23 cellular contexts compared by ENCODE assay signal in the genomic region with DNA sequence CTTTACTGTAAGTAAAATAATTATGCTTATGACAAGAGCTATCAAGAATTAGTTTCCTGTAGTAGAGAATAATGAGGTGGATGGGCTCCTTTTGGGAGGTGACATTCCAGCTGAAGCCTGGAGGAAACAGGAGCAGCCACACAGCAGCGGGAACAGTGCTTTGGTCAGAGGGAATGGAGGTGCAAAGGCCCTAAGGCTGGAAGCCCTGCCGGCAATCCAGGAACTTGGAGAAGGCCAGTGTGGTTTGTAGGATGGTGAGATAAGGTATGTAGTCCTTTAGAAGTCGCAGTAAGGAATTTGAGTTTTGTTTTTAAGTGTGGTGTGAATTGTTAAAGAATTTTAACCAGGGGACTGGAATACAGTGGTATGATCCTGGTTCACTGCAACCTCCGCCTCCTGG. TPM values are rescaled to one million over a fixed set of nuclear protein-coding genes. Genes with fewer than 3 reads are reported as not detected.
DNase-seq lines count a peak whose midpoint lies in the region; ATAC-seq and TF ChIP-seq lines count a peak whose summit lies in the region.
"Had no signal": no experiment of that assay in that cellular context is flagged by ENCODE, and none has a peak within 500 bp of the region (broad histone marks: within the 10 kb centered on the region; RNA-seq: fewer than 3 reads in every experiment).

No MANE protein-coding gene starts in this region.

- peaks cover 11% of the 10 kb centered on the region for H4K20me1 ChIP-seq in neural progenitor cell (ENCODE audit: low read depth)

- intact Hi-C loops in activated CD4-positive, alpha-beta T cell treated with anti-CD3 and anti-CD28 coated beads, Interleukin-2, amount 10 ng/mL, durations not matched to agents 24 days and 14 days (cut with micrococcal nuclease): no loop called here

- H3K4me3 ChIP-seq in GM12865 (ENCODE audit: low read depth, low read length) (peak overlapping the region; percentile 86), neural progenitor cell (no peak overlapping the region)
- H3K4me3 ChIP-seq: cardiac muscle cell, GM23338 had no signal

- no peak overlapping the region for H3K27ac ChIP-seq in neural progenitor cell
- H3K27ac ChIP-seq: cardiac muscle cell, epithelial cell of prostate had no signal

- no peak overlapping the region for H3K4me3 Mint-ChIP-seq in activated CD4-positive, alpha-beta T cell treated with anti-CD3 and anti-CD28 coated beads, Interleukin-2, amount 10 ng/mL, durations not matched to agents 7 days and 5 days
- no peak overlapping the region for H3K4me3 Mint-ChIP-seq in activated CD4-positive, alpha-beta T cell treated with anti-CD3 and anti-CD28 coated beads, Interleukin-2, amount 10 ng/mL, durations not matched to agents 24 days and 14 days
- peak overlapping the region; percentile 82 for H3K4me3 Mint-ChIP-seq in activated T-helper 17 cell treated with anti-CD3 and anti-CD28 coated beads, Interleukin-2, amount 50 U/mL, for 72 hours
- H3K4me3 Mint-ChIP-seq in neural progenitor cell: no peak overlapping the region
- H3K4me3 Mint-ChIP-seq: GM23338 had no signal

- H3K9me3 Mint-ChIP-seq in activated CD4-positive, alpha-beta T cell treated with anti-CD3 and anti-CD28 coated beads, Interleukin-2, amount 10 ng/mL, durations not matched to agents 7 days and 5 days: no peaks in the 10 kb centered on the region
- H3K9me3 Mint-ChIP-seq in activated CD4-positive, alpha-beta T cell treated with anti-CD3 and anti-CD28 coated beads, Interleukin-2, amount 10 ng/mL, durations not matched to agents 24 days and 14 days: no peaks in the 10 kb centered on the region
- peaks cover 3% of the 10 kb centered on the region for H3K9me3 Mint-ChIP-seq in activated T-helper 17 cell treated with anti-CD3 and anti-CD28 coated beads, Interleukin-2, amount 50 U/mL, for 72 hours
- H3K9me3 Mint-ChIP-seq in neural progenitor cell: no peaks in the 10 kb centered on the region
- H3K9me3 Mint-ChIP-seq: GM23338 had no signal

- no peak overlapping the region for H3K4me2 ChIP-seq in neural progenitor cell
- H3K4me2 ChIP-seq: GM23338 had no signal

- peaks cover 78% of the 10 kb centered on the region for H3K4me1 Mint-ChIP-seq in activated CD4-positive, alpha-beta T cell treated with anti-CD3 and anti-CD28 coated beads, Interleukin-2, amount 10 ng/mL, durations not matched to agents 7 days and 5 days
- H3K4me1 Mint-ChIP-seq in activated CD4-positive, alpha-beta T cell treated with anti-CD3 and anti-CD28 coated beads, Interleukin-2, amount 10 ng/mL, durations not matched to agents 24 days and 14 days: peaks cover 70% of the 10 kb centered on the region
- peaks cover 64% of the 10 kb centered on the region for H3K4me1 Mint-ChIP-seq in activated T-helper 17 cell treated with anti-CD3 and anti-CD28 coated beads, Interleukin-2, amount 50 U/mL, for 72 hours
- peaks cover 2% of the 10 kb centered on the region for H3K4me1 Mint-ChIP-seq in neural progenitor cell

- no peaks in the 10 kb centered on the region for H3F3A ChIP-seq in neural progenitor cell (ENCODE audit: low read depth)

- H2AFZ ChIP-seq in neural progenitor cell (replicated peaks): no peak overlapping the region
- H2AFZ ChIP-seq: GM23338 had no signal

- CTCF ChIA-PET in activated CD4-positive, alpha-beta T cell treated with anti-CD3 and anti-CD28 coated beads, Interleukin-2, amount 10 ng/mL, durations not matched to agents 7 days and 5 days (lab: Charles Lee): interaction anchor here (1.1 to 1.5 kb wide), 4 partner anchors 9 to 160 kb away, joined by 3 to 4 read pairs (median 3); no protein-coding TSS in a partner anchor

- H3K9ac ChIP-seq in neural progenitor cell: no peak overlapping the region

- H3K27ac Mint-ChIP-seq in activated CD4-positive, alpha-beta T cell treated with anti-CD3 and anti-CD28 coated beads, Interleukin-2, amount 10 ng/mL, durations not matched to agents 7 days and 5 days: peak overlapping the region; percentile 6
- no peak overlapping the region for H3K27ac Mint-ChIP-seq in activated CD4-positive, alpha-beta T cell treated with anti-CD3 and anti-CD28 coated beads, Interleukin-2, amount 10 ng/mL, durations not matched to agents 24 days and 14 days
- no peak overlapping the region for H3K27ac Mint-ChIP-seq in activated T-helper 17 cell treated with anti-CD3 and anti-CD28 coated beads, Interleukin-2, amount 50 U/mL, for 72 hours
- peak overlapping the region; percentile 38 for H3K27ac Mint-ChIP-seq in neural progenitor cell
- H3K27ac Mint-ChIP-seq: GM23338 had no signal

- TF ChIP-seq CTCF in GM12865 (IDR thresholded peaks at IDR 0.05; ENCODE audit: insufficient read depth, low read depth, low read length, missing control alignments): no peak
- TF ChIP-seq CTCF in neural progenitor cell (IDR thresholded peaks at IDR 0.05): no peak

- H3K9me3 ChIP-seq in neural progenitor cell (ENCODE audit: low read depth): no peaks in the 10 kb centered on the region

- H3K27me3 Mint-ChIP-seq in activated CD4-positive, alpha-beta T cell treated with anti-CD3 and anti-CD28 coated beads, Interleukin-2, amount 10 ng/mL, durations not matched to agents 7 days and 5 days: no peaks in the 10 kb centered on the region
- no peaks in the 10 kb centered on the region for H3K27me3 Mint-ChIP-seq in activated CD4-positive, alpha-beta T cell treated with anti-CD3 and anti-CD28 coated beads, Interleukin-2, amount 10 ng/mL, durations not matched to agents 24 days and 14 days
- no peaks in the 10 kb centered on the region for H3K27me3 Mint-ChIP-seq in activated T-helper 17 cell treated with anti-CD3 and anti-CD28 coated beads, Interleukin-2, amount 50 U/mL, for 72 hours
- peaks cover 2% of the 10 kb centered on the region for H3K27me3 Mint-ChIP-seq in neural progenitor cell (ENCODE audit: insufficient read depth, low read depth)

- H3K4me1 ChIP-seq in neural progenitor cell: no peaks in the 10 kb centered on the region

- no peak for ATAC-seq in activated T-helper 17 cell treated with anti-CD3 and anti-CD28 coated beads, Interleukin-2, amount 50 U/mL, for 72 hours (replicated peaks)
- ATAC-seq in GM18909 (IDR thresholded peaks at IDR 0.05; ENCODE audit: poor library complexity, unreplicated experiment): no peak
- ATAC-seq: GM23338, right cardiac atrium, Right ventricle myocardium inferior had no signal

- no peaks in the 10 kb centered on the region for H3K36me3 ChIP-seq in neural progenitor cell
- H3K36me3 ChIP-seq: cardiac muscle cell had no signal

- no peaks in the 10 kb centered on the region for H3K27me3 ChIP-seq in neural progenitor cell
- H3K27me3 ChIP-seq: cardiac muscle cell had no signal

- peaks cover 69% of the 10 kb centered on the region for H3K36me3 Mint-ChIP-seq in activated CD4-positive, alpha-beta T cell treated with anti-CD3 and anti-CD28 coated beads, Interleukin-2, amount 10 ng/mL, durations not matched to agents 7 days and 5 days (ENCODE audit: low read depth)
- H3K36me3 Mint-ChIP-seq in activated CD4-positive, alpha-beta T cell treated with anti-CD3 and anti-CD28 coated beads, Interleukin-2, amount 10 ng/mL, durations not matched to agents 24 days and 14 days (ENCODE audit: low read depth): peaks cover 49% of the 10 kb centered on the region
- H3K36me3 Mint-ChIP-seq in activated T-helper 17 cell treated with anti-CD3 and anti-CD28 coated beads, Interleukin-2, amount 50 U/mL, for 72 hours (ENCODE audit: low read depth): peaks cover 93% of the 10 kb centered on the region
- peaks cover 18% of the 10 kb centered on the region for H3K36me3 Mint-ChIP-seq in neural progenitor cell

- POLR2A ChIA-PET in activated CD4-positive, alpha-beta T cell treated with anti-CD3 and anti-CD28 coated beads, Interleukin-2, amount 10 ng/mL, durations not matched to agents 7 days and 5 days (lab: Charles Lee): no interaction called here

- DNase-seq in activated CD4-positive, alpha-beta T cell treated with anti-CD3 and anti-CD28 coated beads, Interleukin-2, amount 10 ng/mL, durations not matched to agents 7 days and 5 days: no peak
- DNase-seq in activated CD4-positive, alpha-beta T cell treated with anti-CD3 and anti-CD28 coated beads, Interleukin-2, amount 10 ng/mL, durations not matched to agents 24 days and 14 days: no peak
- DNase-seq in GM12865 (ENCODE audit: low read depth) (no peak), neural progenitor cell (ENCODE audit: low spot score) (no peak), EL (no peak), cerebellar cortex (ENCODE audit: low spot score) (no peak)
- DNase-seq: 8988T; activated CD4-positive, alpha-beta T cell treated with anti-CD3 and anti-CD28 coated beads, Interleukin-2, amount 50 U/mL, for 4 hours; amygdala; MM.1S; NCI-H146; NCI-H2171; NCI-H526 treated with DMSO at 0.1 percent for 48 hours; occipital lobe; right cardiac atrium; stimulated activated CD4-positive, alpha-beta T cell treated with anti-CD3 and anti-CD28 coated beads, Interleukin-12 subunit alpha, Interleukin-12 subunit beta, amount 100 ng/mL, for 4 hours; substantia nigra had no signal

- peaks cover 23% of the 10 kb centered on the region for H3K79me2 ChIP-seq in neural progenitor cell (ENCODE audit: low read depth)

RNA-seq across cellular contexts. Expression of a gene that starts 8.1 kb away (rescaled TPM):
- total RNA-seq in activated CD4-positive, alpha-beta T cell treated with anti-CD3 and anti-CD28 coated beads, Interleukin-2, amount 10 ng/mL, durations not matched to agents 7 days and 5 days: 10 to 100 TPM; 49.3 to 56.0 TPM
- total RNA-seq in activated CD4-positive, alpha-beta T cell treated with anti-CD3 and anti-CD28 coated beads, Interleukin-2, amount 10 ng/mL, durations not matched to agents 24 days and 14 days: 40.3 and 40.6 TPM in 2 replicates
- 10 to 100 TPM; 19.1 to 30.9 TPM for total RNA-seq in activated T-helper 17 cell treated with anti-CD3 and anti-CD28 coated beads, Interleukin-2, amount 50 U/mL, for 72 hours
- 13.7 and 14.8 TPM in 2 replicates for total RNA-seq in neural progenitor cell (ENCODE audit: low replicate concordance)

Comparison
In these comparisons a context has a peak if more than half of its experiments do, and no peak if none do; other contexts are left out.
1. H3K27ac Mint-ChIP-seq: peak in activated CD4-positive, alpha-beta T cell treated with anti-CD3 and anti-CD28 coated beads, Interleukin-2, amount 10 ng/mL, durations not matched to agents 7 days and 5 days (single experiment) and neural progenitor cell (single experiment); none in activated CD4-positive, alpha-beta T cell treated with anti-CD3 and anti-CD28 coated beads, Interleukin-2, amount 10 ng/mL, durations not matched to agents 24 days and 14 days (single experiment) and activated T-helper 17 cell treated with anti-CD3 and anti-CD28 coated beads, Interleukin-2, amount 50 U/mL, for 72 hours (single experiment).